ENCODE assay signal across 28 cellular contexts in the genomic region with DNA sequence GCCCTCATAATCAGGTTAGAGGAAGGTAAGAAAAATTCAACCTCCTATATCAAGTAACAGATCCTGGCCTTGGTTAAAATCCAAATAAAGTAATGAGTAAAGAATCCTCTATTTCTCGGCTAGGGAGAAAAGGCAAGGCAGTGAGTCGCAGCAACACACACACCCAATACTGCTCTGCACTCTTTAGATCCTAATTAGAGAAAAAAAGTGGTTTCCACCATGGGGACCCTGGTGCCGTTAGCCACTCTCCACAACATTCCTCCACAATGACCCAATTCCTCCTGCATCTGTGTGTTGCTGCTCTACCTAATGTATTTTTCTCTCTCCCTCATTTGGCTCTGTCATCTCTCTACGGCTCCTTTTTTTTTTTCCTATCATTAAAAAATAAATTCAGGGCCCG.
DNase-seq lines count a peak whose midpoint lies in the region; ATAC-seq, FAIRE-seq and TF ChIP-seq lines count a peak whose summit lies in the region.
"Had no signal": no experiment of that assay in that cellular context is flagged by ENCODE, and none has a peak within 500 bp of the region (broad histone marks: within the 10 kb centered on the region; RNA-seq: fewer than 3 reads in every experiment).

No MANE protein-coding gene starts in this region.

- peak overlapping the region; percentile 11 for H2AFZ ChIP-seq in keratinocyte (ENCODE audit: control insufficient read depth, low read length)
- H2AFZ ChIP-seq: GM23338, hepatocyte had no signal

- in situ Hi-C loops in astrocyte of the cerebellum (cut with HindIII; ENCODE audit: low sequenced_read_pairs) = no loop called here

- no peaks in the 10 kb centered on the region for H3K9me1 ChIP-seq in keratinocyte (ENCODE audit: control insufficient read depth, extremely low read depth, insufficient read depth, low read length)

- H3K9me3 ChIP-seq in keratinocyte (ENCODE audit: control insufficient read depth, low read depth, low read length) = no peaks in the 10 kb centered on the region
- H3K9me3 ChIP-seq: adrenal gland; BLaER1 treated with 17β-estradiol and CSF1 and Interleukin-3, amounts not matched to agents 10 nM and 100 nM; SK-N-SH; upper lobe of right lung had no signal

- TF ChIP-seq CTCF in HFFc6 (IDR thresholded peaks at IDR 0.05) = no peak
- TF ChIP-seq CTCF in astrocyte of the cerebellum (IDR thresholded peaks at IDR 0.05; ENCODE audit: low read depth, low read length, missing control alignments) = no peak
- no peak for TF ChIP-seq CTCF in keratinocyte (optimal IDR thresholded peaks at IDR 0.05 in 1 of 3, IDR thresholded peaks at IDR 0.05 in 1 of 3, conservative IDR thresholded peaks at IDR 0.05 in 1 of 3; ENCODE audit: extremely low read depth in 1 of 3, insufficient read depth in 2 of 3, low read length in 3 of 3)

- H3K4me1 ChIP-seq in keratinocyte (ENCODE audit: control insufficient read depth, extremely low read depth, insufficient read depth, low read length) = peaks cover 19% of the 10 kb centered on the region
- H3K4me1 ChIP-seq: adrenal gland; BLaER1 treated with 17β-estradiol and CSF1 and Interleukin-3, amounts not matched to agents 10 nM and 100 nM; upper lobe of right lung had no signal

- H3K4me2 ChIP-seq in keratinocyte (ENCODE audit: control insufficient read depth, extremely low read depth, insufficient read depth, low read depth, low read length) = no peak overlapping the region
- H3K4me2 ChIP-seq: BLaER1 treated with 17β-estradiol and CSF1 and Interleukin-3, amounts not matched to agents 10 nM and 100 nM; GM23338; hepatocyte; SK-N-SH had no signal

- dilution Hi-C loops in keratinocyte (cut with MboI; ENCODE audit: extremely low pct_ligation_motif_present, low sequenced_read_pairs) = no loop called here

- DNase-seq in AG08395 (ENCODE audit: low spot score) (peak; percentile 5), HFFc6 (peak; percentile 53), astrocyte of the cerebellum (ENCODE audit: low read depth) (peak; percentile 19), keratinocyte (ENCODE audit: low read depth, low spot score) (no peak), COR-L47 (lab: John Stamatoyannopoulos, UW) (no peak), MV-4-11 (lab: John Stamatoyannopoulos, UW) (no peak), cortex of kidney (lab: John Stamatoyannopoulos, UW) (no peak)
- DNase-seq: activated CD4-positive, CD25-positive, alpha-beta regulatory T cell; activated CD8-positive, alpha-beta T cell treated with anti-CD3 and anti-CD28 coated beads for 36 hours; activated T-cell treated with anti-CD3 and anti-CD28 coated beads, Interleukin-2, amount 50 U/mL, for 1 hour; adrenal gland; IMR-90; MM.1S; NCI-H146; NCI-H524 treated with DMSO at 0.1 percent for 48 hours; occipital lobe; RPMI8226; SK-N-SH; upper lobe of right lung had no signal

- H3K27me3 Mint-ChIP-seq in HFFc6 (ENCODE audit: insufficient read depth) = peaks cover 1% of the 10 kb centered on the region; the same call in 1 of the 2 replicates

- no peak for ATAC-seq in HG03565 (IDR thresholded peaks at IDR 0.05; ENCODE audit: unreplicated experiment)
- ATAC-seq: activated CD8-positive, alpha-beta T cell treated with anti-CD3 and anti-CD28 coated beads for 36 hours; foreskin keratinocyte; GM23338; upper lobe of right lung had no signal

- no peaks in the 10 kb centered on the region for H3K9me3 Mint-ChIP-seq in HFFc6
- H3K9me3 Mint-ChIP-seq: activated CD8-positive, alpha-beta T cell treated with anti-CD3 and anti-CD28 coated beads for 36 hours; GM23338; T-helper 2 cell treated with Interferon-gamma antibody and Interleukin-4, amounts not matched to agents 5 μg/mL and 100 μg/mL, for 36 hours had no signal

- H4K20me1 ChIP-seq in keratinocyte (ENCODE audit: control insufficient read depth, extremely low read depth, insufficient read depth, low read length) = no peaks in the 10 kb centered on the region
- H4K20me1 ChIP-seq: BLaER1 treated with 17β-estradiol and CSF1 and Interleukin-3, amounts not matched to agents 10 nM and 100 nM had no signal

- H3K36me3 ChIP-seq in keratinocyte (ENCODE audit: control insufficient read depth in 2 of 2, extremely low read depth in 1 of 2, insufficient read depth in 2 of 2, low read length in 2 of 2) = no peaks in the 10 kb centered on the region
- H3K36me3 ChIP-seq: adrenal gland; BLaER1 treated with 17β-estradiol and CSF1 and Interleukin-3, amounts not matched to agents 10 nM and 100 nM; upper lobe of right lung had no signal

- peaks cover 49% of the 10 kb centered on the region for H3K4me1 Mint-ChIP-seq in HFFc6 (ENCODE audit: low read depth)
- H3K4me1 Mint-ChIP-seq: GM23338 had no signal

- no peaks in the 10 kb centered on the region for H3K27me3 ChIP-seq in keratinocyte (ENCODE audit: control insufficient read depth, extremely low read depth, insufficient read depth, low read length)
- H3K27me3 ChIP-seq: adrenal gland; BLaER1 treated with 17β-estradiol and CSF1 and Interleukin-3, amounts not matched to agents 10 nM and 100 nM; foreskin keratinocyte; hepatocyte; upper lobe of right lung had no signal

- no peak overlapping the region for H3K4me3 ChIP-seq in astrocyte of the cerebellum (ENCODE audit: low read depth, low read length)
- H3K4me3 ChIP-seq in keratinocyte (ENCODE audit: control insufficient read depth in 2 of 3, extremely low read depth in 1 of 3, insufficient read depth in 2 of 3, low read depth in 1 of 3, low read length in 3 of 3) = no peak overlapping the region
- H3K4me3 ChIP-seq: adrenal gland; BLaER1 treated with 17β-estradiol and CSF1 and Interleukin-3, amounts not matched to agents 10 nM and 100 nM; GM23338; hepatocyte; upper lobe of right lung had no signal

- no peaks in the 10 kb centered on the region for H3K36me3 Mint-ChIP-seq in HFFc6 (ENCODE audit: low read depth)

- no peak for FAIRE-seq in keratinocyte (lab: Jason Lieb, UNC)
- FAIRE-seq: A204.1, GM18507 had no signal

- peak overlapping the region; percentile 4 for H3K27ac Mint-ChIP-seq in HFFc6
- H3K27ac Mint-ChIP-seq: activated CD8-positive, alpha-beta T cell treated with anti-CD3 and anti-CD28 coated beads for 36 hours; GM23338; T-helper 2 cell treated with Interferon-gamma antibody and Interleukin-4, amounts not matched to agents 5 μg/mL and 100 μg/mL, for 36 hours had no signal

- no peak overlapping the region for H3K9ac ChIP-seq in keratinocyte (ENCODE audit: control insufficient read depth, extremely low read depth, insufficient read depth, low read length)
- H3K9ac ChIP-seq: BLaER1 treated with 17β-estradiol and CSF1 and Interleukin-3, amounts not matched to agents 10 nM and 100 nM; SK-N-SH had no signal

- no peak overlapping the region for H3K27ac ChIP-seq in keratinocyte (ENCODE audit: control insufficient read depth, insufficient read depth, low read length)
- H3K27ac ChIP-seq: adrenal gland; BLaER1 treated with 17β-estradiol and CSF1 and Interleukin-3, amounts not matched to agents 10 nM and 100 nM; foreskin keratinocyte; hepatocyte; HL-60; upper lobe of right lung had no signal

- peak overlapping the region; percentile 55 for H3K4me3 Mint-ChIP-seq in HFFc6
- H3K4me3 Mint-ChIP-seq: activated CD8-positive, alpha-beta T cell treated with anti-CD3 and anti-CD28 coated beads for 36 hours; GM23338; T-helper 2 cell treated with Interferon-gamma antibody and Interleukin-4, amounts not matched to agents 5 μg/mL and 100 μg/mL, for 36 hours had no signal

- H3K79me2 ChIP-seq in keratinocyte (ENCODE audit: control insufficient read depth, insufficient read depth, low read length) = no peaks in the 10 kb centered on the region
- H3K79me2 ChIP-seq: hepatocyte had no signal

Comparison
In these comparisons a context has a peak if more than half of its experiments do, and no peak if none do; other contexts are left out.
1. DNase-seq: peak in AG08395 (single experiment), HFFc6 (single experiment) and astrocyte of the cerebellum (single experiment); none in keratinocyte (single experiment), COR-L47 (single experiment), MV-4-11 (single experiment) and cortex of kidney (single experiment).